9 cellular contexts compared by ENCODE assay signal in the genomic region with DNA sequence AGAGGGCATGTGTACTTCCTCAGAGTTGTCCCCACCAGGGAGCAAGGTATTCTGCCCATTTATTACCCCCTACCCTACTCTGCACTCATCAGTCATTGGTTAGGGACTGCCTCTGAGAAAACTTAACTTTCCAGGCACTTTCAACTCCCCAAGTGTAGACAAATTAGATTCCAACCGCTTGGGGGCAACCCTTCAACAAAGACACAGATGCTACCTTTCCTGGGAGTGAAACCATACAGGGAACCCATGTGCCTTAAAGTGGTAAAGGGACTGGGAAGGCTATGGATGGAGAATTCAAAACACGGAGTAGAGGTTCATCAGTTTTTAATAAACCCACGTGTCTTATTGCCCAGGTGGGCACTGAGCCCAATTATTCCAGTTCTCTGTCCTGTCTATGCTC. TPM values are rescaled to one million over a fixed set of nuclear protein-coding genes. Genes with fewer than 3 reads are reported as not detected.
DNase-seq lines count a peak whose midpoint lies in the region; ATAC-seq and TF ChIP-seq lines count a peak whose summit lies in the region.
"Had no signal": no experiment of that assay in that cellular context is flagged by ENCODE, and none has a peak within 500 bp of the region (broad histone marks: within the 10 kb centered on the region; RNA-seq: fewer than 3 reads in every experiment).

No MANE protein-coding gene starts in this region.

- H2BK120ac ChIP-seq in neuronal stem cell (ENCODE audit: low read depth, low read length), result no peak overlapping the region

- H3K18ac ChIP-seq in neuronal stem cell (ENCODE audit: low read length), result no peak overlapping the region

- H3K27me3 ChIP-seq in neuronal stem cell (ENCODE audit: control insufficient read depth in 3 of 3, insufficient read depth in 3 of 3, low read depth in 1 of 3, low read length in 3 of 3), result no peaks in the 10 kb centered on the region
- H3K27me3 ChIP-seq: Peyer's patch had no signal

- H3K27ac ChIP-seq in neuronal stem cell (replicated peaks; ENCODE audit: low read length), result no peak overlapping the region
- H3K27ac ChIP-seq: Peyer's patch had no signal

- H3K14ac ChIP-seq in neuronal stem cell (ENCODE audit: low read length), result no peak overlapping the region

- H3K9ac ChIP-seq in neuronal stem cell (ENCODE audit: low read depth, low read length, poor library complexity), result no peak overlapping the region

- H3K23ac ChIP-seq in neuronal stem cell (ENCODE audit: low read depth, low read length, poor library complexity), result no peak overlapping the region

- no peak overlapping the region for H2BK12ac ChIP-seq in neuronal stem cell (ENCODE audit: low read length)

- no peak overlapping the region for H4K8ac ChIP-seq in neuronal stem cell (ENCODE audit: low read depth, low read length)

- H3K4me3 ChIP-seq in GM12875 (ENCODE audit: low read depth, low read length), result no peak overlapping the region
- no peak overlapping the region for H3K4me3 ChIP-seq in neuronal stem cell (ENCODE audit: low read length in 2 of 2)
- H3K4me3 ChIP-seq: Peyer's patch had no signal

- H3K79me1 ChIP-seq in neuronal stem cell (ENCODE audit: low read depth, low read length), result no peaks in the 10 kb centered on the region

- no peaks in the 10 kb centered on the region for H3K36me3 ChIP-seq in neuronal stem cell (replicated peaks in 1 of 2; ENCODE audit: control insufficient read depth in 2 of 2, insufficient read depth in 2 of 2, low read length in 2 of 2)
- H3K36me3 ChIP-seq: Peyer's patch had no signal

- no CpG with 5 or more reads among the region's 3 CpGs for WGBS in neuronal stem cell (ENCODE audit: extremely low coverage in 2 of 2, insufficient read length in 2 of 2, insufficient replicate concordance in 1 of 2), 2 donors

- no peak overlapping the region for H3K4me2 ChIP-seq in neuronal stem cell (ENCODE audit: insufficient read depth, low read length, poor library complexity, severe bottlenecking)

- peak; percentile 47 for ATAC-seq in esophagus mucosa
- no peak for ATAC-seq in HG03521 (IDR thresholded peaks at IDR 0.05; ENCODE audit: unreplicated experiment)
- ATAC-seq in HG03571 (IDR thresholded peaks at IDR 0.05; ENCODE audit: unreplicated experiment), result no peak

- DNase-seq in NCI-H748 (lab: John Stamatoyannopoulos, UW; ENCODE audit: unreplicated experiment) (peak; percentile 68), neuronal stem cell (ENCODE audit: low spot score) (peak; percentile 46), GM10266 (ENCODE audit: extremely low spot score) (no peak)
- DNase-seq in stimulated activated CD4-positive, alpha-beta T cell treated with anti-CD3 and anti-CD28 coated beads, Interleukin-12 subunit alpha, Interleukin-12 subunit beta, amount 100 ng/mL, for 4 hours, result no peak

- H2AK5ac ChIP-seq in neuronal stem cell (ENCODE audit: low read depth, low read length), result no peak overlapping the region

- no peak overlapping the region for H4K91ac ChIP-seq in neuronal stem cell (ENCODE audit: low read depth, low read length, poor library complexity)

- no peak overlapping the region for H2BK5ac ChIP-seq in neuronal stem cell (ENCODE audit: low read length)

- no peak overlapping the region for H2BK15ac ChIP-seq in neuronal stem cell (ENCODE audit: low read length)

- no peaks in the 10 kb centered on the region for H3K9me3 ChIP-seq in neuronal stem cell (replicated peaks in 1 of 2; ENCODE audit: control insufficient read depth in 2 of 2, insufficient read depth in 1 of 2, low read depth in 1 of 2, low read length in 2 of 2)
- H3K9me3 ChIP-seq: Peyer's patch had no signal

- peak; percentile 29; the same call in 1 of the 2 replicates for TF ChIP-seq CTCF in GM12875 (IDR thresholded peaks at IDR 0.05; ENCODE audit: borderline replicate concordance, insufficient read depth, low read depth, low read length)
- no peak for TF ChIP-seq CTCF in GM10266 (IDR thresholded peaks at IDR 0.05; ENCODE audit: control insufficient read depth, insufficient read depth, low read depth, missing control alignments)

- H3K4me1 ChIP-seq in neuronal stem cell (ENCODE audit: control insufficient read depth in 2 of 2, insufficient read depth in 1 of 2, low read depth in 1 of 2, low read length in 2 of 2), result no peaks in the 10 kb centered on the region
- H3K4me1 ChIP-seq: Peyer's patch had no signal

- no peak overlapping the region for H2AFZ ChIP-seq in neuronal stem cell (ENCODE audit: low read length)

- H3K4ac ChIP-seq in neuronal stem cell (ENCODE audit: low read length), result no peak overlapping the region

RNA-seq across cellular contexts. Expression of gene UBE2E2, which starts 19.4 kb away (rescaled TPM):
- 33.9 TPM for total RNA-seq in esophagus mucosa
- polyA plus RNA-seq in neuronal stem cell (2013, experiment 1 of 2), result 64.6 TPM
- polyA plus RNA-seq in neuronal stem cell (2013, experiment 2 of 2), result 63.7 TPM

Comparison
In these comparisons a context has a peak if more than half of its experiments do, and no peak if none do; other contexts are left out.
1. DNase-seq: peak in NCI-H748 (single experiment) and neuronal stem cell (single experiment); none in GM10266 (single experiment) and stimulated activated CD4-positive, alpha-beta T cell treated with anti-CD3 and anti-CD28 coated beads, Interleukin-12 subunit alpha, Interleukin-12 subunit beta, amount 100 ng/mL, for 4 hours (single experiment).